In genomic region chr9:110148868-110149267, GRCh38 we compare ENCODE assay signal across 9 cellular contexts. TPM values are rescaled to one million over a fixed set of nuclear protein-coding genes. Genes with fewer than 3 reads are reported as not detected.
A peak's percentile ranks its signal among the peaks of the same experiment; 100 is the strongest.
DNase-seq lines count a peak whose midpoint lies in the region; ATAC-seq and TF ChIP-seq lines count a peak whose summit lies in the region.
"Had no signal": no experiment of that assay in that cellular context is flagged by ENCODE, and none has a peak within 500 bp of the region (broad histone marks: within the 10 kb centered on the region; RNA-seq: fewer than 3 reads in every experiment).

No MANE protein-coding gene starts in this region.

- ATAC-seq in GM19397 (IDR thresholded peaks at IDR 0.05; ENCODE audit: unreplicated experiment) (no peak), GM21381 (IDR thresholded peaks at IDR 0.05; ENCODE audit: unreplicated experiment) (no peak), GM19452 (IDR thresholded peaks at IDR 0.05; ENCODE audit: unreplicated experiment) (no peak)

- H3K4me3 ChIP-seq in DOHH2 (ENCODE audit: low read length) (peak overlapping the region; percentile 59), OCI-LY3 (ENCODE audit: low read length) (peak overlapping the region; percentile 74), esophagus muscularis mucosa (peak overlapping the region in 1 of 4 donors; percentile 17), skeletal muscle satellite cell (ENCODE audit: low read length) (no peak overlapping the region), neuronal stem cell (ENCODE audit: low read length in 2 of 2) (no peak overlapping the region)

- H3K18ac ChIP-seq in neuronal stem cell (ENCODE audit: low read length): no peak overlapping the region

- H2AFZ ChIP-seq in OCI-LY3 (ENCODE audit: low read depth, low read length) (no peak overlapping the region), neuronal stem cell (ENCODE audit: low read length) (no peak overlapping the region)

- no peak overlapping the region for H2BK120ac ChIP-seq in neuronal stem cell (ENCODE audit: low read depth, low read length)

- H3K14ac ChIP-seq in neuronal stem cell (ENCODE audit: low read length): no peak overlapping the region

- peaks cover 2% of the 10 kb centered on the region for H3K79me1 ChIP-seq in neuronal stem cell (ENCODE audit: low read depth, low read length)

- peaks cover 19% of the 10 kb centered on the region for H3F3A ChIP-seq in DOHH2 (ENCODE audit: control insufficient read depth, insufficient read depth)

- H3K4me2 ChIP-seq in DOHH2 (ENCODE audit: low read length) (peak overlapping the region; percentile 69), OCI-LY3 (ENCODE audit: low read length) (peak overlapping the region; percentile 94), skeletal muscle satellite cell (ENCODE audit: low read length) (peak overlapping the region; percentile 9), neuronal stem cell (ENCODE audit: insufficient read depth, low read length, poor library complexity, severe bottlenecking) (no peak overlapping the region)

- no peak overlapping the region for H3K4ac ChIP-seq in neuronal stem cell (ENCODE audit: low read length)

- TF ChIP-seq EP300 in esophagus muscularis mucosa (IDR thresholded peaks at IDR 0.05): no peak

- H3K27me3 ChIP-seq in DOHH2 (ENCODE audit: control insufficient read depth, low read length): no peaks in the 10 kb centered on the region
- H3K27me3 ChIP-seq in OCI-LY3 (ENCODE audit: low read depth, low read length): no peaks in the 10 kb centered on the region
- no peaks in the 10 kb centered on the region for H3K27me3 ChIP-seq in esophagus muscularis mucosa
- no peaks in the 10 kb centered on the region for H3K27me3 ChIP-seq in skeletal muscle satellite cell (ENCODE audit: control insufficient read depth, insufficient read depth, low read length)
- no peaks in the 10 kb centered on the region for H3K27me3 ChIP-seq in neuronal stem cell (ENCODE audit: control insufficient read depth in 3 of 3, insufficient read depth in 3 of 3, low read depth in 1 of 3, low read length in 3 of 3)

- no peak overlapping the region for H2BK12ac ChIP-seq in neuronal stem cell (ENCODE audit: low read length)

- H2AK5ac ChIP-seq in neuronal stem cell (ENCODE audit: low read depth, low read length): no peak overlapping the region

- intact Hi-C loops in esophagus muscularis mucosa (cut with DNase I): no loop called here

- H3K9me3 ChIP-seq in DOHH2 (ENCODE audit: control insufficient read depth, insufficient read depth, low read length) (no peaks in the 10 kb centered on the region), OCI-LY3 (ENCODE audit: insufficient read depth, low read length) (no peaks in the 10 kb centered on the region), esophagus muscularis mucosa (no peaks in the 10 kb centered on the region), skeletal muscle satellite cell (replicated peaks; ENCODE audit: low read length) (no peaks in the 10 kb centered on the region), neuronal stem cell (replicated peaks in 1 of 2; ENCODE audit: control insufficient read depth in 2 of 2, insufficient read depth in 1 of 2, low read depth in 1 of 2, low read length in 2 of 2) (peaks cover 4 to 17% of the 10 kb centered on the region in 2 donors)

- H3K36me3 ChIP-seq in DOHH2 (ENCODE audit: control insufficient read depth, low read length): peaks cover 89% of the 10 kb centered on the region
- H3K36me3 ChIP-seq in OCI-LY3 (replicated peaks; ENCODE audit: low read depth, low read length): peaks cover 9% of the 10 kb centered on the region
- peaks cover 0 to 9% (median 0%) of the 10 kb centered on the region in 4 donors for H3K36me3 ChIP-seq in esophagus muscularis mucosa
- H3K36me3 ChIP-seq in skeletal muscle satellite cell (ENCODE audit: insufficient read depth, low read length): peaks cover 26% of the 10 kb centered on the region
- peaks cover 4 to 48% of the 10 kb centered on the region in 2 donors for H3K36me3 ChIP-seq in neuronal stem cell (replicated peaks in 1 of 2; ENCODE audit: control insufficient read depth in 2 of 2, insufficient read depth in 2 of 2, low read length in 2 of 2)

- no peak overlapping the region for H4K91ac ChIP-seq in neuronal stem cell (ENCODE audit: low read depth, low read length, poor library complexity)

- H2BK5ac ChIP-seq in neuronal stem cell (ENCODE audit: low read length): no peak overlapping the region

- H4K8ac ChIP-seq in neuronal stem cell (ENCODE audit: low read depth, low read length): no peak overlapping the region

- no peak overlapping the region for H3K23ac ChIP-seq in neuronal stem cell (ENCODE audit: low read depth, low read length, poor library complexity)

- H3K9me2 ChIP-seq in DOHH2 (replicated peaks; ENCODE audit: control insufficient read depth, low read length): no peaks in the 10 kb centered on the region

- peak overlapping the region; percentile 48 for H3K9ac ChIP-seq in OCI-LY3 (ENCODE audit: low read length)
- H3K9ac ChIP-seq in skeletal muscle satellite cell (ENCODE audit: low read depth, low read length): no peak overlapping the region
- H3K9ac ChIP-seq in neuronal stem cell (ENCODE audit: low read depth, low read length, poor library complexity): no peak overlapping the region

- peak overlapping the region; percentile 74 for H3K27ac ChIP-seq in DOHH2 (ENCODE audit: low read depth, low read length)
- peak overlapping the region; percentile 65 for H3K27ac ChIP-seq in OCI-LY3 (ENCODE audit: low read length)
- peak overlapping the region; percentile 35 to 63 (median 48) for H3K27ac ChIP-seq in esophagus muscularis mucosa (replicated peaks in 1 of 4)
- no peak overlapping the region for H3K27ac ChIP-seq in neuronal stem cell (replicated peaks; ENCODE audit: low read length)

- 37% methylated on average over 4 of the region's 4 CpGs for WGBS in esophagus muscularis mucosa
- no CpG with 5 or more reads among the region's 4 CpGs for WGBS in neuronal stem cell (ENCODE audit: extremely low coverage in 2 of 2, insufficient read length in 2 of 2, insufficient replicate concordance in 1 of 2), 2 donors

- H2BK15ac ChIP-seq in neuronal stem cell (ENCODE audit: low read length): no peak overlapping the region

- DNase-seq in esophagus muscularis mucosa (ENCODE audit: extremely low spot score) (no peak), neuronal stem cell (ENCODE audit: low spot score) (no peak)
- DNase-seq: GOT3 had no signal

- H4K20me1 ChIP-seq in DOHH2 (ENCODE audit: control insufficient read depth, insufficient read depth, low read depth, low read length) (peaks cover 7% of the 10 kb centered on the region; the same call in 1 of the 2 replicates), OCI-LY3 (ENCODE audit: insufficient read depth, low read length) (peaks cover 44% of the 10 kb centered on the region)

- TF ChIP-seq CTCF in DOHH2 (IDR thresholded peaks at IDR 0.05; ENCODE audit: low read depth, low read length, poor library complexity, severe bottlenecking) (no peak), OCI-LY3 (IDR thresholded peaks at IDR 0.05; ENCODE audit: low read depth, low read length) (no peak), esophagus muscularis mucosa (IDR thresholded peaks at IDR 0.05) (no peak)

- peaks cover 100% of the 10 kb centered on the region for H3K79me2 ChIP-seq in DOHH2 (ENCODE audit: control insufficient read depth, low read length)
- peaks cover 93% of the 10 kb centered on the region for H3K79me2 ChIP-seq in OCI-LY3 (ENCODE audit: low read length)

- H3K4me1 ChIP-seq in DOHH2 (ENCODE audit: control insufficient read depth, low read length): peaks cover 100% of the 10 kb centered on the region
- peaks cover 76% of the 10 kb centered on the region for H3K4me1 ChIP-seq in OCI-LY3 (ENCODE audit: low read length)
- H3K4me1 ChIP-seq in esophagus muscularis mucosa: peaks cover 57 to 66% (median 61%) of the 10 kb centered on the region in 4 donors
- H3K4me1 ChIP-seq in skeletal muscle satellite cell (ENCODE audit: control insufficient read depth, insufficient read depth, low read length): peaks cover 23% of the 10 kb centered on the region
- H3K4me1 ChIP-seq in neuronal stem cell (ENCODE audit: control insufficient read depth in 2 of 2, insufficient read depth in 1 of 2, low read depth in 1 of 2, low read length in 2 of 2): peaks cover 3 to 5% of the 10 kb centered on the region in 2 donors

- TF ChIP-seq POLR2A in esophagus muscularis mucosa (IDR thresholded peaks at IDR 0.05; ENCODE audit: low read depth): no peak

RNA-seq across cellular contexts. Expression of gene C9orf152, which starts 59.1 kb away (rescaled TPM):
- total RNA-seq in esophagus muscularis mucosa: not detected
- total RNA-seq in skeletal muscle satellite cell (2012; rRNA removed): not detected in 2 replicates
- polyA plus RNA-seq in neuronal stem cell (2013, experiment 1 of 2): not detected
- not detected for polyA plus RNA-seq in neuronal stem cell (2013, experiment 2 of 2)

Comparison
In these comparisons a context has a peak if more than half of its experiments do, and no peak if none do; other contexts are left out.
1. H3K4me3 ChIP-seq: peak in DOHH2 (single experiment) and OCI-LY3 (single experiment); none in skeletal muscle satellite cell (single experiment) and neuronal stem cell (0 of 2).